Comparison of ENCODE assay signal across 1 cellular context in genomic region chr1:209397910-209398309, GRCh38.
TF ChIP-seq lines count a peak whose summit lies in the region.

No MANE protein-coding gene starts in this region.

TF ChIP-seq in A549, 52 proteins besides CTCF, POLR2A, EP300 and RAD21 (continued from another document):
- no peak for TF ChIP-seq REST (IDR thresholded peaks at IDR 0.05)
- no peak for TF ChIP-seq USF2 (IDR thresholded peaks at IDR 0.05)
- no peak for TF ChIP-seq JUNB (IDR thresholded peaks at IDR 0.05)
- TF ChIP-seq BCL3 (IDR thresholded peaks at IDR 0.05): no peak
